In genomic region chr15:85625856-85626255, GRCh38 we compare ENCODE assay signal across 8 cellular contexts.
DNase-seq lines count a peak whose midpoint lies in the region; ATAC-seq, FAIRE-seq and TF ChIP-seq lines count a peak whose summit lies in the region.

No MANE protein-coding gene starts in this region.

- CTCF ChIA-PET in mammary epithelial cell (lab: Charles Lee; ENCODE audit: low non-redundant PET), result no interaction called here

- peak overlapping the region; percentile 73 for H3K27ac Mint-ChIP-seq in osteocyte (ENCODE audit: unreplicated experiment)

- H2AFZ ChIP-seq in mammary epithelial cell (ENCODE audit: low read depth, low read length) (no peak overlapping the region), Karpas-422 (ENCODE audit: low read length) (no peak overlapping the region)

- TF ChIP-seq CTCF in mammary epithelial cell (conservative IDR thresholded peaks at IDR 0.05 in 1 of 2, IDR thresholded peaks at IDR 0.05 in 1 of 2; ENCODE audit: extremely low read depth in 1 of 2, insufficient read depth in 1 of 2, low read depth in 1 of 2, low read length in 2 of 2) (no peak), osteocyte (IDR thresholded peaks at IDR 0.05) (no peak)

- peak; percentile 80 for FAIRE-seq in GM19239 (lab: Jason Lieb, UNC)

- no peak overlapping the region for H3K4me3 Mint-ChIP-seq in osteocyte (ENCODE audit: unreplicated experiment)

- intact Hi-C loops in mammary epithelial cell (cut with micrococcal nuclease), result no loop called here
- intact Hi-C loops in aorta (cut with DNase I), result loop anchor here in 1 of 2 donors (10.0 kb wide), 1 partner anchor 79 kb away; no protein-coding TSS in a partner anchor

- DNase-seq in AG08395 (ENCODE audit: low spot score) (peak; percentile 42), GM19239 (ENCODE audit: insufficient read length, low spot score) (no peak), mammary epithelial cell (peak; percentile 59), osteocyte (ENCODE audit: extremely low spot score, unreplicated experiment) (no peak), aorta (no peak), GM19240 (ENCODE audit: insufficient read length, low spot score) (no peak), Karpas-422 (no peak)

- H3K27ac ChIP-seq in mammary epithelial cell (ENCODE audit: insufficient read depth, low read depth, low read length) (no peak overlapping the region), aorta (ENCODE audit: low read depth in 1 of 2, low read length in 2 of 2) (peak overlapping the region in 1 of 2 donors; percentile 54), Karpas-422 (ENCODE audit: low read length) (no peak overlapping the region)

- peaks cover 54% of the 10 kb centered on the region for H3K79me2 ChIP-seq in mammary epithelial cell (ENCODE audit: insufficient read depth, low read length)
- H3K79me2 ChIP-seq in Karpas-422 (ENCODE audit: low read length), result peaks cover 86% of the 10 kb centered on the region

- peaks cover 11% of the 10 kb centered on the region for H3K36me3 Mint-ChIP-seq in osteocyte (ENCODE audit: unreplicated experiment)

- no peaks in the 10 kb centered on the region for H3K27me3 Mint-ChIP-seq in osteocyte (ENCODE audit: unreplicated experiment)

- no peaks in the 10 kb centered on the region for H4K20me1 ChIP-seq in mammary epithelial cell (ENCODE audit: insufficient read depth, low read length)
- H4K20me1 ChIP-seq in Karpas-422 (ENCODE audit: insufficient read depth, low read depth, low read length), result no peaks in the 10 kb centered on the region

- BruUV-seq in mammary epithelial cell (replicated peaks; lab: Mats Ljungman, UMichigan), result no TSS peak

- 7% methylated on average over 1 of the region's 1 CpG for WGBS in mammary epithelial cell (ENCODE audit: low coverage, missing lambda C conversion rate)
- 65 to 71% methylated on average over 1 of the region's 1 CpG for WGBS in aorta, 2 donors

- dilution Hi-C loops in mammary epithelial cell (cut with HindIII; ENCODE audit: low sequenced_read_pairs), result loop anchor here (5.0 kb wide), 1 partner anchor 79 kb away; no protein-coding TSS in a partner anchor

- H3K9me2 ChIP-seq in Karpas-422 (replicated peaks; ENCODE audit: insufficient read depth, low read length), result no peaks in the 10 kb centered on the region

- H3K9me3 ChIP-seq in mammary epithelial cell (replicated peaks; ENCODE audit: insufficient read depth, low read length), result no peaks in the 10 kb centered on the region
- no peaks in the 10 kb centered on the region for H3K9me3 ChIP-seq in aorta (ENCODE audit: control insufficient read depth, low read length)
- no peaks in the 10 kb centered on the region for H3K9me3 ChIP-seq in Karpas-422 (ENCODE audit: low read length)

- H3K36me3 ChIP-seq in mammary epithelial cell (ENCODE audit: insufficient read depth, low read length) (no peaks in the 10 kb centered on the region), aorta (ENCODE audit: control insufficient read depth in 1 of 2, insufficient read depth in 2 of 2, low read length in 1 of 2) (no peaks in the 10 kb centered on the region), Karpas-422 (ENCODE audit: insufficient read depth, low read length) (no peaks in the 10 kb centered on the region)

- H3K4me1 ChIP-seq in mammary epithelial cell (ENCODE audit: insufficient read depth, low read length), result peaks cover 22% of the 10 kb centered on the region
- peaks cover 5 to 12% of the 10 kb centered on the region in 2 donors for H3K4me1 ChIP-seq in aorta (ENCODE audit: control insufficient read depth in 1 of 2, insufficient read depth in 2 of 2, low read length in 2 of 2)
- peaks cover 21% of the 10 kb centered on the region for H3K4me1 ChIP-seq in Karpas-422 (ENCODE audit: low read length)

- H3K4me1 Mint-ChIP-seq in osteocyte (ENCODE audit: unreplicated experiment), result peaks cover 52% of the 10 kb centered on the region

- in situ Hi-C loops in mammary epithelial cell (cut with MboI; ENCODE audit: low sequenced_read_pairs in 2 of 2), result no loop called here

- H3K27me3 ChIP-seq in mammary epithelial cell (ENCODE audit: insufficient read depth, low read length) (no peaks in the 10 kb centered on the region), aorta (ENCODE audit: control insufficient read depth in 1 of 2, insufficient read depth in 2 of 2, low read length in 1 of 2) (no peaks in the 10 kb centered on the region), Karpas-422 (ENCODE audit: low read length) (no peaks in the 10 kb centered on the region)

- no peak overlapping the region for H3K9ac ChIP-seq in mammary epithelial cell (ENCODE audit: insufficient read depth, low read length)
- H3K9ac ChIP-seq in Karpas-422 (ENCODE audit: low read length), result no peak overlapping the region

- H3K4me2 ChIP-seq in mammary epithelial cell (ENCODE audit: insufficient read depth, low read depth, low read length) (peak overlapping the region; percentile 28), Karpas-422 (ENCODE audit: low read depth, low read length, poor library complexity, severe bottlenecking) (no peak overlapping the region)

- H3K4me3 ChIP-seq in mammary epithelial cell (replicated peaks in 1 of 3; ENCODE audit: insufficient read depth in 1 of 3, low read depth in 2 of 3, low read length in 3 of 3) (no peak overlapping the region), aorta (ENCODE audit: low read length in 2 of 2) (no peak overlapping the region), Karpas-422 (ENCODE audit: low read length) (no peak overlapping the region)

- H3K9me3 Mint-ChIP-seq in osteocyte (ENCODE audit: unreplicated experiment), result no peaks in the 10 kb centered on the region

- ATAC-seq in HG03469 (IDR thresholded peaks at IDR 0.05; ENCODE audit: unreplicated experiment) (peak; percentile 57), aorta (ENCODE audit: low FRiP score) (no peak)

Comparison
In these comparisons a context has a peak if more than half of its experiments do, and no peak if none do; other contexts are left out.
1. DNase-seq: peak in AG08395 (single experiment) and mammary epithelial cell (single experiment); none in GM19239 (single experiment), osteocyte (single experiment), aorta (0 of 2), GM19240 (single experiment) and Karpas-422 (single experiment).